Comparison of ENCODE assay signal across 29 cellular contexts in genomic region chr9:114313186-114313585, GRCh38. TPM values are rescaled to one million over a fixed set of nuclear protein-coding genes. Genes with fewer than 3 reads are reported as not detected.
"Had no signal": no experiment of that assay in that cellular context is flagged by ENCODE, and none has a peak within 500 bp of the region (broad histone marks: within the 10 kb centered on the region; RNA-seq: fewer than 3 reads in every experiment).

No MANE protein-coding gene starts in this region.

- H3K27me3 Mint-ChIP-seq: activated CD8-positive, alpha-beta memory T cell treated with anti-CD3 and anti-CD28 coated beads, Interleukin-2, amount 10 ng/mL, durations not matched to agents 7 days and 5 days; activated naive CD4-positive, alpha-beta T cell treated with anti-CD3 and anti-CD28 coated beads, Interleukin-2, amount 50 U/mL, for 24 hours; progenitor cell of endocrine pancreas; stimulated activated naive CD8-positive, alpha-beta T cell treated with anti-CD3 and anti-CD28 coated beads, Interleukin-15, Interleukin-2, amounts not matched to agents 100 ng/mL and 50 ng/mL, for 24 hours; T-helper 17 cell had no signal

- H3K36me3 ChIP-seq: cardiac muscle cell, neural progenitor cell, thyroid gland had no signal

- H3K4me3 Mint-ChIP-seq: activated CD8-positive, alpha-beta memory T cell treated with anti-CD3 and anti-CD28 coated beads, Interleukin-2, amount 10 ng/mL, durations not matched to agents 7 days and 5 days; activated CD8-positive, alpha-beta T cell treated with anti-CD3 and anti-CD28 coated beads for 36 hours; activated naive CD4-positive, alpha-beta T cell treated with anti-CD3 and anti-CD28 coated beads, Interleukin-2, amount 50 U/mL, for 24 hours; mesothelial cell of epicardium; naive thymus-derived CD8-positive, alpha-beta T cell; neural progenitor cell; stimulated activated naive CD8-positive, alpha-beta T cell treated with anti-CD3 and anti-CD28 coated beads, Interleukin-15, Interleukin-2, amounts not matched to agents 100 ng/mL and 50 ng/mL, for 24 hours; T-helper 17 cell had no signal

- DNase-seq: activated CD4-positive, CD25-positive, alpha-beta regulatory T cell; activated CD8-positive, alpha-beta memory T cell treated with anti-CD3 and anti-CD28 coated beads, Interleukin-2, amount 10 ng/mL, durations not matched to agents 7 days and 5 days; activated CD8-positive, alpha-beta T cell treated with anti-CD3 and anti-CD28 coated beads for 36 hours; activated gamma-delta T cell treated with Interleukin-2 at 50 U/mL for 16 hours; activated T-cell treated with anti-CD3 and anti-CD28 coated beads for 4 hours; anterior cingulate cortex; effector memory CD4-positive, alpha-beta T cell; heart right ventricle; stimulated activated CD4-positive, alpha-beta T cell treated with anti-CD3 and anti-CD28 coated beads, Interleukin-12 subunit alpha, Interleukin-12 subunit beta, amount 100 ng/mL, for 4 hours; stimulated activated CD4-positive, alpha-beta T cell treated with anti-CD3 and anti-CD28 coated beads, Interleukin-4, amount 100 ng/mL, for 4 hours; substantia nigra; SW 1271; T-helper 17 cell; thyroid gland had no signal

- H3K27ac ChIP-seq: body of pancreas, cardiac muscle cell, esophagus muscularis mucosa, heart right ventricle, left lung, neural progenitor cell, thyroid gland had no signal

- H3K27me3 ChIP-seq: body of pancreas, cardiac muscle cell, esophagus muscularis mucosa, heart right ventricle, left lung, neural progenitor cell, thyroid gland had no signal

- H3K9me3 ChIP-seq: body of pancreas, esophagus muscularis mucosa, left lung, thyroid gland had no signal

- H3K36me3 Mint-ChIP-seq: activated CD8-positive, alpha-beta memory T cell treated with anti-CD3 and anti-CD28 coated beads, Interleukin-2, amount 10 ng/mL, durations not matched to agents 7 days and 5 days; activated naive CD4-positive, alpha-beta T cell treated with anti-CD3 and anti-CD28 coated beads, Interleukin-2, amount 50 U/mL, for 24 hours had no signal

- ATAC-seq: activated CD8-positive, alpha-beta memory T cell treated with anti-CD3 and anti-CD28 coated beads, Interleukin-2, amount 10 ng/mL, durations not matched to agents 7 days and 5 days; activated CD8-positive, alpha-beta T cell treated with anti-CD3 and anti-CD28 coated beads for 36 hours; body of pancreas; heart right ventricle; left lung; naive thymus-derived CD8-positive, alpha-beta T cell; T-helper 17 cell had no signal

- H3K27ac Mint-ChIP-seq: activated CD8-positive, alpha-beta memory T cell treated with anti-CD3 and anti-CD28 coated beads, Interleukin-2, amount 10 ng/mL, durations not matched to agents 7 days and 5 days; activated CD8-positive, alpha-beta T cell treated with anti-CD3 and anti-CD28 coated beads for 36 hours; activated naive CD4-positive, alpha-beta T cell treated with anti-CD3 and anti-CD28 coated beads, Interleukin-2, amount 50 U/mL, for 24 hours; mesothelial cell of epicardium; naive thymus-derived CD8-positive, alpha-beta T cell; neural progenitor cell; progenitor cell of endocrine pancreas; stimulated activated naive CD8-positive, alpha-beta T cell treated with anti-CD3 and anti-CD28 coated beads, Interleukin-15, Interleukin-2, amounts not matched to agents 100 ng/mL and 50 ng/mL, for 24 hours; T-helper 17 cell had no signal

- H3K4me1 ChIP-seq: esophagus muscularis mucosa had no signal

- H3K9me3 Mint-ChIP-seq: activated CD8-positive, alpha-beta T cell treated with anti-CD3 and anti-CD28 coated beads for 36 hours; activated naive CD4-positive, alpha-beta T cell treated with anti-CD3 and anti-CD28 coated beads, Interleukin-2, amount 50 U/mL, for 24 hours; mesothelial cell of epicardium; naive thymus-derived CD8-positive, alpha-beta T cell; neural progenitor cell; stimulated activated naive CD8-positive, alpha-beta T cell treated with anti-CD3 and anti-CD28 coated beads, Interleukin-15, Interleukin-2, amounts not matched to agents 100 ng/mL and 50 ng/mL, for 24 hours had no signal

- H3K4me1 Mint-ChIP-seq: activated naive CD4-positive, alpha-beta T cell treated with anti-CD3 and anti-CD28 coated beads, Interleukin-2, amount 50 U/mL, for 24 hours; mesothelial cell of epicardium; T-helper 17 cell had no signal

- H3K4me3 ChIP-seq: body of pancreas, cardiac muscle cell, esophagus muscularis mucosa, heart right ventricle, left lung, neural progenitor cell, thyroid gland had no signal

RNA-seq across cellular contexts. Expression of gene ORM1, which starts 9.7 kb away (rescaled TPM):
- total RNA-seq: activated CD8-positive, alpha-beta memory T cell treated with anti-CD3 and anti-CD28 coated beads, Interleukin-2, amount 10 ng/mL, durations not matched to agents 7 days and 5 days; activated CD8-positive, alpha-beta T cell treated with anti-CD3 and anti-CD28 coated beads for 36 hours; cardiac muscle cell; chondrocyte; dermis microvascular lymphatic vessel endothelial cell; kidney epithelial cell; lung microvascular endothelial cell; mesothelial cell of epicardium; naive thymus-derived CD8-positive, alpha-beta T cell; T-helper 17 cell; thyroid gland had no signal
- polyA plus RNA-seq: naive thymus-derived CD8-positive, alpha-beta T cell had no signal

RNA-seq across cellular contexts. Expression of gene ORM2, which starts 16.5 kb away (rescaled TPM):
- total RNA-seq: activated CD8-positive, alpha-beta memory T cell treated with anti-CD3 and anti-CD28 coated beads, Interleukin-2, amount 10 ng/mL, durations not matched to agents 7 days and 5 days; activated CD8-positive, alpha-beta T cell treated with anti-CD3 and anti-CD28 coated beads for 36 hours; body of pancreas; cardiac muscle cell; chondrocyte; dermis microvascular lymphatic vessel endothelial cell; esophagus muscularis mucosa; heart right ventricle; kidney epithelial cell; lung microvascular endothelial cell; mesothelial cell of epicardium; naive thymus-derived CD8-positive, alpha-beta T cell; T-helper 17 cell; thyroid gland; urinary bladder had no signal
- polyA plus RNA-seq: cardiac muscle cell; naive thymus-derived CD8-positive, alpha-beta T cell had no signal
